Comparison of ENCODE assay signal across 1 cellular context in the genomic region with DNA sequence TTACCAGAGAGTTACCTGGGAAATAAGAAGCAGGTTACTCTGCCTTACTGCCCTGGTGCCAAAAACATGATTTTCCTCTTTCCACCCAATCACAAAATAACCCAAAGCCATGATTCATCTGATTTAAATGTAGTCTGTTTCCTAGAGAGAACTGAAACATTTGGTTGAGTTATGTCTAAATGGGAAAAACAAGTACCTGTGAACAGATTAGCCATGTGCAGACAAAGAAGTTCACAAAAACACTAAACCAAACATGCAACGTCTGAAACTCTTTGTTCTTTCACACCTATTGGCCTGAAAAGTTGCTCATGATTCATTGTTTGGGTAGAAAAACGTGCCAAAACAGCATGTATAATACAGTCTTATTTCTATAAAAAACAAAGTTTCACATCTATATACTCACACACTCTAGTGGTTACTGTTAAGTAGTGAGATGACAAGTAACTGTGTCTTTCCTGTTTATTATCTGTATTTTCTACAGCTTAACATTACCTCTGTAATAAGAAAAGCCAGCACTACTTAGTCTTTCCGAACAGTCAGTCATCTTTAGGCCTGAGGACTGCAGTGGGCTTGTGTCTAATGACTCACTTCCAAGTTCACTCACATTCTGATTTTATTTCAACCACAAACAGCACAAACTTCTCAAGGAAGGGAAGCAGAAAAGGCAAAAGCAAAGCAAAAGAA.
TF ChIP-seq lines count a peak whose summit lies in the region.

No MANE protein-coding gene starts in this region.

TF ChIP-seq in GM12878, 131 proteins besides CTCF, POLR2A, EP300 and RAD21 (continued from another document and continues in another):
- TF ChIP-seq ETV6 (conservative IDR thresholded peaks at IDR 0.05 in 1 of 2, IDR thresholded peaks at IDR 0.05 in 1 of 2; ENCODE audit: borderline replicate concordance in 1 of 2, low read depth in 1 of 2) (peak in 1 of 2 experiments; percentile 62; a peak in 2 of 4 replicates), CREB1 (IDR thresholded peaks at IDR 0.05; ENCODE audit: low read depth) (peak; percentile 62), CBFB (IDR thresholded peaks at IDR 0.05; ENCODE audit: low read depth) (peak; percentile 26; the same call in 1 of the 2 replicates), GATAD2B (conservative IDR thresholded peaks at IDR 0.05; ENCODE audit: low read depth) (peak; percentile 57; the same call in 1 of the 2 replicates), NR2F1 (conservative IDR thresholded peaks at IDR 0.05) (no peak), FOXK2 (IDR thresholded peaks at IDR 0.05) (peak; percentile 31; the same call in 1 of the 2 replicates), STAT1 (conservative IDR thresholded peaks at IDR 0.05) (no peak), PAX8 (IDR thresholded peaks at IDR 0.05) (no peak), HCFC1 (IDR thresholded peaks at IDR 0.05; ENCODE audit: low read length) (no peak), ZNF384 (IDR thresholded peaks at IDR 0.05; ENCODE audit: borderline replicate concordance, low read depth, low read length) (peak; percentile 22; the same call in 1 of the 2 replicates), ZZZ3 (IDR thresholded peaks at IDR 0.05; ENCODE audit: control insufficient read depth, insufficient read length, low read depth) (no peak), POLR2AphosphoS2 (IDR thresholded peaks at IDR 0.05; ENCODE audit: low read depth, low read length) (no peak), CHD4 (IDR thresholded peaks at IDR 0.05) (no peak), BCL11A (IDR thresholded peaks at IDR 0.05; ENCODE audit: low read depth, low read length) (no peak), EZH2 (IDR thresholded peaks at IDR 0.05; ENCODE audit: borderline replicate concordance, control insufficient read depth, low read depth, low read length) (no peak), NFXL1 (IDR thresholded peaks at IDR 0.05; ENCODE audit: borderline replicate concordance) (no peak), CBX5 (IDR thresholded peaks at IDR 0.05; ENCODE audit: low read depth) (peak; percentile 92), SP1 (IDR thresholded peaks at IDR 0.05; ENCODE audit: low read depth, low read length) (no peak), SMARCA5 (IDR thresholded peaks at IDR 0.05) (no peak; the same call in 1 of the 2 replicates), ZSCAN29 (IDR thresholded peaks at IDR 0.05) (no peak), BMI1 (IDR thresholded peaks at IDR 0.05; ENCODE audit: borderline replicate concordance) (no peak), EED (IDR thresholded peaks at IDR 0.05; ENCODE audit: low read depth) (0 out of 2 replicates have a peak, but pooled peaks have one; percentile 12), SREBF1 (IDR thresholded peaks at IDR 0.05; ENCODE audit: low read length) (no peak), JUNB (IDR thresholded peaks at IDR 0.05) (peak; percentile 76), CREM (IDR thresholded peaks at IDR 0.05; ENCODE audit: low read depth) (0 out of 2 replicates have a peak, but pooled peaks have one; percentile 25), WRNIP1 (IDR thresholded peaks at IDR 0.05; ENCODE audit: borderline replicate concordance, low read depth, low read length) (no peak), RAD51 (IDR thresholded peaks at IDR 0.05) (peak; percentile 41; the same call in 1 of the 2 replicates), MEF2B (IDR thresholded peaks at IDR 0.05; ENCODE audit: partially characterized antibody, poor library complexity, severe bottlenecking) (peak; percentile 83), GABPA (IDR thresholded peaks at IDR 0.05; ENCODE audit: low read depth) (0 out of 2 replicates have a peak, but pooled peaks have one; percentile 39), FOXM1 (IDR thresholded peaks at IDR 0.05; ENCODE audit: low read depth, low read length) (peak; percentile 82), IKZF2 (IDR thresholded peaks at IDR 0.05) (peak; percentile 78 to 80), BHLHE40 (IDR thresholded peaks at IDR 0.05; ENCODE audit: borderline replicate concordance in 1 of 2, low read depth in 2 of 2, low read length in 1 of 2) (peak; percentile 97 to 99), SUZ12 (IDR thresholded peaks at IDR 0.05; ENCODE audit: unreplicated experiment) (no peak), BACH1 (IDR thresholded peaks at IDR 0.05; ENCODE audit: borderline replicate concordance) (no peak), TCF7 (IDR thresholded peaks at IDR 0.05; ENCODE audit: borderline replicate concordance) (no peak; the same call in 1 of the 2 replicates)
- TF ChIP-seq, protein P1, sequence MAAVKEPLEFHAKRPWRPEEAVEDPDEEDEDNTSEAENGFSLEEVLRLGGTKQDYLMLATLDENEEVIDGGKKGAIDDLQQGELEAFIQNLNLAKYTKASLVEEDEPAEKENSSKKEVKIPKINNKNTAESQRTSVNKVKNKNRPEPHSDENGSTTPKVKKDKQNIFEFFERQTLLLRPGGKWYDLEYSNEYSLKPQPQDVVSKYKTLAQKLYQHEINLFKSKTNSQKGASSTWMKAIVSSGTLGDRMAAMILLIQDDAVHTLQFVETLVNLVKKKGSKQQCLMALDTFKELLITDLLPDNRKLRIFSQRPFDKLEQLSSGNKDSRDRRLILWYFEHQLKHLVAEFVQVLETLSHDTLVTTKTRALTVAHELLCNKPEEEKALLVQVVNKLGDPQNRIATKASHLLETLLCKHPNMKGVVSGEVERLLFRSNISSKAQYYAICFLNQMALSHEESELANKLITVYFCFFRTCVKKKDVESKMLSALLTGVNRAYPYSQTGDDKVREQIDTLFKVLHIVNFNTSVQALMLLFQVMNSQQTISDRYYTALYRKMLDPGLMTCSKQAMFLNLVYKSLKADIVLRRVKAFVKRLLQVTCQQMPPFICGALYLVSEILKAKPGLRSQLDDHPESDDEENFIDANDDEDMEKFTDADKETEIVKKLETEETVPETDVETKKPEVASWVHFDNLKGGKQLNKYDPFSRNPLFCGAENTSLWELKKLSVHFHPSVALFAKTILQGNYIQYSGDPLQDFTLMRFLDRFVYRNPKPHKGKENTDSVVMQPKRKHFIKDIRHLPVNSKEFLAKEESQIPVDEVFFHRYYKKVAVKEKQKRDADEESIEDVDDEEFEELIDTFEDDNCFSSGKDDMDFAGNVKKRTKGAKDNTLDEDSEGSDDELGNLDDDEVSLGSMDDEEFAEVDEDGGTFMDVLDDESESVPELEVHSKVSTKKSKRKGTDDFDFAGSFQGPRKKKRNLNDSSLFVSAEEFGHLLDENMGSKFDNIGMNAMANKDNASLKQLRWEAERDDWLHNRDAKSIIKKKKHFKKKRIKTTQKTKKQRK (IDR thresholded peaks at IDR 0.05; ENCODE audit: low read depth, low read length), result no peak
- TF ChIP-seq, protein P2, sequence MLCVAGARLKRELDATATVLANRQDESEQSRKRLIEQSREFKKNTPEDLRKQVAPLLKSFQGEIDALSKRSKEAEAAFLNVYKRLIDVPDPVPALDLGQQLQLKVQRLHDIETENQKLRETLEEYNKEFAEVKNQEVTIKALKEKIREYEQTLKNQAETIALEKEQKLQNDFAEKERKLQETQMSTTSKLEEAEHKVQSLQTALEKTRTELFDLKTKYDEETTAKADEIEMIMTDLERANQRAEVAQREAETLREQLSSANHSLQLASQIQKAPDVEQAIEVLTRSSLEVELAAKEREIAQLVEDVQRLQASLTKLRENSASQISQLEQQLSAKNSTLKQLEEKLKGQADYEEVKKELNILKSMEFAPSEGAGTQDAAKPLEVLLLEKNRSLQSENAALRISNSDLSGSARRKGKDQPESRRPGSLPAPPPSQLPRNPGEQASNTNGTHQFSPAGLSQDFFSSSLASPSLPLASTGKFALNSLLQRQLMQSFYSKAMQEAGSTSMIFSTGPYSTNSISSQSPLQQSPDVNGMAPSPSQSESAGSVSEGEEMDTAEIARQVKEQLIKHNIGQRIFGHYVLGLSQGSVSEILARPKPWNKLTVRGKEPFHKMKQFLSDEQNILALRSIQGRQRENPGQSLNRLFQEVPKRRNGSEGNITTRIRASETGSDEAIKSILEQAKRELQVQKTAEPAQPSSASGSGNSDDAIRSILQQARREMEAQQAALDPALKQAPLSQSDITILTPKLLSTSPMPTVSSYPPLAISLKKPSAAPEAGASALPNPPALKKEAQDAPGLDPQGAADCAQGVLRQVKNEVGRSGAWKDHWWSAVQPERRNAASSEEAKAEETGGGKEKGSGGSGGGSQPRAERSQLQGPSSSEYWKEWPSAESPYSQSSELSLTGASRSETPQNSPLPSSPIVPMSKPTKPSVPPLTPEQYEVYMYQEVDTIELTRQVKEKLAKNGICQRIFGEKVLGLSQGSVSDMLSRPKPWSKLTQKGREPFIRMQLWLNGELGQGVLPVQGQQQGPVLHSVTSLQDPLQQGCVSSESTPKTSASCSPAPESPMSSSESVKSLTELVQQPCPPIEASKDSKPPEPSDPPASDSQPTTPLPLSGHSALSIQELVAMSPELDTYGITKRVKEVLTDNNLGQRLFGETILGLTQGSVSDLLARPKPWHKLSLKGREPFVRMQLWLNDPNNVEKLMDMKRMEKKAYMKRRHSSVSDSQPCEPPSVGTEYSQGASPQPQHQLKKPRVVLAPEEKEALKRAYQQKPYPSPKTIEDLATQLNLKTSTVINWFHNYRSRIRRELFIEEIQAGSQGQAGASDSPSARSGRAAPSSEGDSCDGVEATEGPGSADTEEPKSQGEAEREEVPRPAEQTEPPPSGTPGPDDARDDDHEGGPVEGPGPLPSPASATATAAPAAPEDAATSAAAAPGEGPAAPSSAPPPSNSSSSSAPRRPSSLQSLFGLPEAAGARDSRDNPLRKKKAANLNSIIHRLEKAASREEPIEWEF (IDR thresholded peaks at IDR 0.05; ENCODE audit: insufficient replicate concordance, low read depth, low read length), result peak; percentile 55
- TF ChIP-seq, protein P3, sequence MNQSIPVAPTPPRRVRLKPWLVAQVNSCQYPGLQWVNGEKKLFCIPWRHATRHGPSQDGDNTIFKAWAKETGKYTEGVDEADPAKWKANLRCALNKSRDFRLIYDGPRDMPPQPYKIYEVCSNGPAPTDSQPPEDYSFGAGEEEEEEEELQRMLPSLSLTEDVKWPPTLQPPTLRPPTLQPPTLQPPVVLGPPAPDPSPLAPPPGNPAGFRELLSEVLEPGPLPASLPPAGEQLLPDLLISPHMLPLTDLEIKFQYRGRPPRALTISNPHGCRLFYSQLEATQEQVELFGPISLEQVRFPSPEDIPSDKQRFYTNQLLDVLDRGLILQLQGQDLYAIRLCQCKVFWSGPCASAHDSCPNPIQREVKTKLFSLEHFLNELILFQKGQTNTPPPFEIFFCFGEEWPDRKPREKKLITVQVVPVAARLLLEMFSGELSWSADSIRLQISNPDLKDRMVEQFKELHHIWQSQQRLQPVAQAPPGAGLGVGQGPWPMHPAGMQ (IDR thresholded peaks at IDR 0.05; ENCODE audit: borderline replicate concordance), result no peak
- TF ChIP-seq, protein P4, sequence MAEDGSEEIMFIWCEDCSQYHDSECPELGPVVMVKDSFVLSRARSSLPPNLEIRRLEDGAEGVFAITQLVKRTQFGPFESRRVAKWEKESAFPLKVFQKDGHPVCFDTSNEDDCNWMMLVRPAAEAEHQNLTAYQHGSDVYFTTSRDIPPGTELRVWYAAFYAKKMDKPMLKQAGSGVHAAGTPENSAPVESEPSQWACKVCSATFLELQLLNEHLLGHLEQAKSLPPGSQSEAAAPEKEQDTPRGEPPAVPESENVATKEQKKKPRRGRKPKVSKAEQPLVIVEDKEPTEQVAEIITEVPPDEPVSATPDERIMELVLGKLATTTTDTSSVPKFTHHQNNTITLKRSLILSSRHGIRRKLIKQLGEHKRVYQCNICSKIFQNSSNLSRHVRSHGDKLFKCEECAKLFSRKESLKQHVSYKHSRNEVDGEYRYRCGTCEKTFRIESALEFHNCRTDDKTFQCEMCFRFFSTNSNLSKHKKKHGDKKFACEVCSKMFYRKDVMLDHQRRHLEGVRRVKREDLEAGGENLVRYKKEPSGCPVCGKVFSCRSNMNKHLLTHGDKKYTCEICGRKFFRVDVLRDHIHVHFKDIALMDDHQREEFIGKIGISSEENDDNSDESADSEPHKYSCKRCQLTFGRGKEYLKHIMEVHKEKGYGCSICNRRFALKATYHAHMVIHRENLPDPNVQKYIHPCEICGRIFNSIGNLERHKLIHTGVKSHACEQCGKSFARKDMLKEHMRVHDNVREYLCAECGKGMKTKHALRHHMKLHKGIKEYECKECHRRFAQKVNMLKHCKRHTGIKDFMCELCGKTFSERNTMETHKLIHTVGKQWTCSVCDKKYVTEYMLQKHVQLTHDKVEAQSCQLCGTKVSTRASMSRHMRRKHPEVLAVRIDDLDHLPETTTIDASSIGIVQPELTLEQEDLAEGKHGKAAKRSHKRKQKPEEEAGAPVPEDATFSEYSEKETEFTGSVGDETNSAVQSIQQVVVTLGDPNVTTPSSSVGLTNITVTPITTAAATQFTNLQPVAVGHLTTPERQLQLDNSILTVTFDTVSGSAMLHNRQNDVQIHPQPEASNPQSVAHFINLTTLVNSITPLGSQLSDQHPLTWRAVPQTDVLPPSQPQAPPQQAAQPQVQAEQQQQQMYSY (CRISPR knock-in tag; IDR thresholded peaks at IDR 0.05), result no peak
- TF ChIP-seq, protein P5, sequence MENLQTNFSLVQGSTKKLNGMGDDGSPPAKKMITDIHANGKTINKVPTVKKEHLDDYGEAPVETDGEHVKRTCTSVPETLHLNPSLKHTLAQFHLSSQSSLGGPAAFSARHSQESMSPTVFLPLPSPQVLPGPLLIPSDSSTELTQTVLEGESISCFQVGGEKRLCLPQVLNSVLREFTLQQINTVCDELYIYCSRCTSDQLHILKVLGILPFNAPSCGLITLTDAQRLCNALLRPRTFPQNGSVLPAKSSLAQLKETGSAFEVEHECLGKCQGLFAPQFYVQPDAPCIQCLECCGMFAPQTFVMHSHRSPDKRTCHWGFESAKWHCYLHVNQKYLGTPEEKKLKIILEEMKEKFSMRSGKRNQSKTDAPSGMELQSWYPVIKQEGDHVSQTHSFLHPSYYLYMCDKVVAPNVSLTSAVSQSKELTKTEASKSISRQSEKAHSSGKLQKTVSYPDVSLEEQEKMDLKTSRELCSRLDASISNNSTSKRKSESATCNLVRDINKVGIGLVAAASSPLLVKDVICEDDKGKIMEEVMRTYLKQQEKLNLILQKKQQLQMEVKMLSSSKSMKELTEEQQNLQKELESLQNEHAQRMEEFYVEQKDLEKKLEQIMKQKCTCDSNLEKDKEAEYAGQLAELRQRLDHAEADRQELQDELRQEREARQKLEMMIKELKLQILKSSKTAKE (IDR thresholded peaks at IDR 0.05; ENCODE audit: low read depth, poor library complexity, severe bottlenecking), result peak; percentile 91
- TF ChIP-seq, protein P6, sequence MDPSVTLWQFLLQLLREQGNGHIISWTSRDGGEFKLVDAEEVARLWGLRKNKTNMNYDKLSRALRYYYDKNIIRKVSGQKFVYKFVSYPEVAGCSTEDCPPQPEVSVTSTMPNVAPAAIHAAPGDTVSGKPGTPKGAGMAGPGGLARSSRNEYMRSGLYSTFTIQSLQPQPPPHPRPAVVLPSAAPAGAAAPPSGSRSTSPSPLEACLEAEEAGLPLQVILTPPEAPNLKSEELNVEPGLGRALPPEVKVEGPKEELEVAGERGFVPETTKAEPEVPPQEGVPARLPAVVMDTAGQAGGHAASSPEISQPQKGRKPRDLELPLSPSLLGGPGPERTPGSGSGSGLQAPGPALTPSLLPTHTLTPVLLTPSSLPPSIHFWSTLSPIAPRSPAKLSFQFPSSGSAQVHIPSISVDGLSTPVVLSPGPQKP (IDR thresholded peaks at IDR 0.05; ENCODE audit: low read depth, low read length), result no peak
- TF ChIP-seq, protein P7, sequence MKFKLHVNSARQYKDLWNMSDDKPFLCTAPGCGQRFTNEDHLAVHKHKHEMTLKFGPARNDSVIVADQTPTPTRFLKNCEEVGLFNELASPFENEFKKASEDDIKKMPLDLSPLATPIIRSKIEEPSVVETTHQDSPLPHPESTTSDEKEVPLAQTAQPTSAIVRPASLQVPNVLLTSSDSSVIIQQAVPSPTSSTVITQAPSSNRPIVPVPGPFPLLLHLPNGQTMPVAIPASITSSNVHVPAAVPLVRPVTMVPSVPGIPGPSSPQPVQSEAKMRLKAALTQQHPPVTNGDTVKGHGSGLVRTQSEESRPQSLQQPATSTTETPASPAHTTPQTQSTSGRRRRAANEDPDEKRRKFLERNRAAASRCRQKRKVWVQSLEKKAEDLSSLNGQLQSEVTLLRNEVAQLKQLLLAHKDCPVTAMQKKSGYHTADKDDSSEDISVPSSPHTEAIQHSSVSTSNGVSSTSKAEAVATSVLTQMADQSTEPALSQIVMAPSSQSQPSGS (IDR thresholded peaks at IDR 0.05; ENCODE audit: low read length), result peak; percentile 99
